Comparison of ENCODE assay signal across 16 cellular contexts in the genomic region with DNA sequence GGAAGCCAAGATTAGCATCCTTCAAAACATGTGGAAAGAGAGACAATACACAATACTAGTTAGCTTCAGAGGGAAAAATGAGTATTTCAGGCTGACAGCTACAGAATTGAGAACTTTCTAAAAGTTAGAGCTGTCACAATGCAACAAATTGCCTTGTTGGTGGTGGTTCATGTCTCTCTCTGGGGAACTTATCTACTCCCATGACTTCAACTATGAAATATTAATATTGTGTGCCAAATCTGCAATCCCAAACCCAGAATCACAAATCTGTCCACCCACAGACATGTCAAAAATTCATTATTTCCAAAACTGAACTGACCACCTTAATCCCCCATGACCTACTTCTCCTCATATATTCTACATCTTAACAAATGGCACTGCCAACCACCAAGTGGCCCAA.
DNase-seq lines count a peak whose midpoint lies in the region; ATAC-seq and TF ChIP-seq lines count a peak whose summit lies in the region.
"Had no signal": no experiment of that assay in that cellular context is flagged by ENCODE, and none has a peak within 500 bp of the region (broad histone marks: within the 10 kb centered on the region; RNA-seq: fewer than 3 reads in every experiment).

No MANE protein-coding gene starts in this region.

- H3K4me1 ChIP-seq in OCI-LY1 (ENCODE audit: insufficient read depth, low read length, severe bottlenecking) (peaks cover 82% of the 10 kb centered on the region), osteoblast (ENCODE audit: insufficient read depth, low read length) (no peaks in the 10 kb centered on the region), stomach (peaks cover 0 to 3% (median 0%) of the 10 kb centered on the region in 4 donors)
- H3K4me1 ChIP-seq: BE2C, Caco-2 had no signal

- no peaks in the 10 kb centered on the region for H3K27me3 ChIP-seq in OCI-LY1 (ENCODE audit: insufficient read depth, low read length)
- no peaks in the 10 kb centered on the region for H3K27me3 ChIP-seq in osteoblast (ENCODE audit: insufficient read depth, low read length)
- no peaks in the 10 kb centered on the region for H3K27me3 ChIP-seq in stomach
- H3K27me3 ChIP-seq: BE2C had no signal

- H4K20me1 ChIP-seq in OCI-LY1 (ENCODE audit: insufficient read depth, low read length) (no peaks in the 10 kb centered on the region), osteoblast (ENCODE audit: insufficient read depth, low read length) (peaks cover 9% of the 10 kb centered on the region)

- H3K9me3 ChIP-seq in OCI-LY1 (ENCODE audit: low read length) (peaks cover 13% of the 10 kb centered on the region; the same call in 1 of the 2 replicates), osteoblast (ENCODE audit: low read depth, low read length) (no peaks in the 10 kb centered on the region), stomach (peaks cover 0 to 9% (median 3%) of the 10 kb centered on the region in 4 donors)
- H3K9me3 ChIP-seq: BE2C, Caco-2 had no signal

- peak overlapping the region; percentile 91 for H3K27ac ChIP-seq in OCI-LY1 (ENCODE audit: low read depth, low read length, poor library complexity, severe bottlenecking)
- H3K27ac ChIP-seq in osteoblast (ENCODE audit: low read depth, low read length): no peak overlapping the region
- H3K27ac ChIP-seq in stomach: no peak overlapping the region
- H3K27ac ChIP-seq: C4-2B, HL-60 had no signal

- H3K9ac ChIP-seq in OCI-LY1 (ENCODE audit: low read length): no peak overlapping the region

- 0 out of 2 replicates have a peak, but pooled peaks cover 3% of the 10 kb centered on the region for H3F3A ChIP-seq in OCI-LY1 (ENCODE audit: insufficient read depth, low read length)

- no peak for TF ChIP-seq EP300 in stomach (IDR thresholded peaks at IDR 0.05)

- DNase-seq in AG10803 (ENCODE audit: low read depth) (peak; percentile 44), fibroblast of pulmonary artery (ENCODE audit: low read depth) (peak; percentile 33), osteoblast (ENCODE audit: insufficient read length, low spot score, missing footprints) (peak; percentile 64), stomach (no peak), foreskin fibroblast (no peak)
- DNase-seq: 8988T; BE2C; Caco-2; CD4-positive, alpha-beta T cell; GDM1; HCEC 1CT had no signal

- TF ChIP-seq POLR2A in stomach (IDR thresholded peaks at IDR 0.05): no peak

- ATAC-seq in GM21786 (IDR thresholded peaks at IDR 0.05; ENCODE audit: unreplicated experiment): no peak
- ATAC-seq: GM23338 had no signal

- H3K4me3 ChIP-seq in AG10803 (ENCODE audit: low read length): no peak overlapping the region
- no peak overlapping the region for H3K4me3 ChIP-seq in OCI-LY1 (ENCODE audit: low read depth, low read length, poor library complexity, severe bottlenecking)
- no peak overlapping the region for H3K4me3 ChIP-seq in fibroblast of pulmonary artery (replicated peaks; ENCODE audit: low read depth, low read length)
- no peak overlapping the region for H3K4me3 ChIP-seq in osteoblast (ENCODE audit: insufficient read depth, low read length)
- H3K4me3 ChIP-seq in stomach: no peak overlapping the region
- H3K4me3 ChIP-seq in foreskin fibroblast (ENCODE audit: low read depth in 1 of 2, low read length in 2 of 2): no peak overlapping the region
- H3K4me3 ChIP-seq: GM23338 had no signal

- H2AFZ ChIP-seq in OCI-LY1 (ENCODE audit: low read length): no peak overlapping the region
- no peak overlapping the region for H2AFZ ChIP-seq in osteoblast (ENCODE audit: low read length)
- H2AFZ ChIP-seq: GM23338 had no signal

- TF ChIP-seq CTCF in AG10803 (conservative IDR thresholded peaks at IDR 0.05; ENCODE audit: low read length) (no peak), OCI-LY1 (IDR thresholded peaks at IDR 0.05; ENCODE audit: low read length) (no peak), fibroblast of pulmonary artery (IDR thresholded peaks at IDR 0.05; ENCODE audit: low read length, missing control alignments) (no peak), osteoblast (IDR thresholded peaks at IDR 0.05; ENCODE audit: extremely low read depth, low read depth, low read length) (no peak), stomach (IDR thresholded peaks at IDR 0.05) (no peak), foreskin fibroblast (IDR thresholded peaks at IDR 0.05; ENCODE audit: low read depth, low read length) (no peak)

- no peak overlapping the region for H3K4me2 ChIP-seq in OCI-LY1 (ENCODE audit: low read length)
- no peak overlapping the region for H3K4me2 ChIP-seq in osteoblast (ENCODE audit: insufficient read depth, low read length)
- H3K4me2 ChIP-seq: GM23338 had no signal

- H3K36me3 ChIP-seq in OCI-LY1 (ENCODE audit: insufficient read depth, low read length) (peaks cover 18% of the 10 kb centered on the region), osteoblast (ENCODE audit: insufficient read depth, low read length) (no peaks in the 10 kb centered on the region), stomach (no peaks in the 10 kb centered on the region)
- H3K36me3 ChIP-seq: BE2C had no signal

- no peaks in the 10 kb centered on the region for H3K9me2 ChIP-seq in OCI-LY1 (ENCODE audit: low read depth, low read length)

- intact Hi-C loops in stomach (cut with DNase I; ENCODE audit: low total_unique reads): no loop called here

- H3K79me2 ChIP-seq in OCI-LY1 (ENCODE audit: insufficient read depth, low read length) (peaks cover 22% of the 10 kb centered on the region), osteoblast (ENCODE audit: insufficient read depth, low read length) (peaks cover 48% of the 10 kb centered on the region)

Comparison
In these comparisons a context has a peak if more than half of its experiments do, and no peak if none do; other contexts are left out.
1. DNase-seq: peak in AG10803 (single experiment), fibroblast of pulmonary artery (single experiment) and osteoblast (single experiment); none in stomach (single experiment) and foreskin fibroblast (0 of 2).